In genomic region chr3:138173769-138174420, GRCh38 we compare ENCODE assay signal across 8 cellular contexts. TPM values are rescaled to one million over a fixed set of nuclear protein-coding genes. Genes with fewer than 3 reads are reported as not detected.
A peak's percentile ranks its signal among the peaks of the same experiment; 100 is the strongest.
DNase-seq lines count a peak whose midpoint lies in the region; TF ChIP-seq lines count a peak whose summit lies in the region.

No MANE protein-coding gene starts in this region.

- H3K27ac ChIP-seq in effector memory CD4-positive, alpha-beta T cell (ENCODE audit: insufficient read depth, low read length, poor library complexity, severe bottlenecking): peak overlapping the region; percentile 65

- peaks cover 35% of the 10 kb centered on the region for H3K36me3 ChIP-seq in MG63
- H3K36me3 ChIP-seq in effector memory CD4-positive, alpha-beta T cell (ENCODE audit: control insufficient read depth, insufficient read depth, low read length): peaks cover 21% of the 10 kb centered on the region

- peak overlapping the region; percentile 99 for H3K27ac Mint-ChIP-seq in neural crest cell (ENCODE audit: unreplicated experiment)

- H3K4me1 Mint-ChIP-seq in neural crest cell: peaks cover 32% of the 10 kb centered on the region

- H3K9me3 ChIP-seq in MG63: no peaks in the 10 kb centered on the region
- no peaks in the 10 kb centered on the region for H3K9me3 ChIP-seq in effector memory CD4-positive, alpha-beta T cell (ENCODE audit: control insufficient read depth, low read length)

- TF ChIP-seq CTCF in GM12865 (IDR thresholded peaks at IDR 0.05; ENCODE audit: insufficient read depth, low read depth, low read length, missing control alignments) (no peak), neural crest cell (conservative IDR thresholded peaks at IDR 0.05) (no peak)

- no peaks in the 10 kb centered on the region for H3K36me3 Mint-ChIP-seq in neural crest cell (ENCODE audit: low read depth)

- DNase-seq in GM12865 (ENCODE audit: low read depth) (no peak), MG63 (no peak), neural crest cell (ENCODE audit: low read depth, low spot score) (no peak), foreskin melanocyte (no peak), NCI-H2227 treated with DMSO at 0.1 percent for 48 hours (lab: John Stamatoyannopoulos, UW) (no peak), DMS53 (lab: John Stamatoyannopoulos, UW) (no peak), hippocampal formation (lab: John Stamatoyannopoulos, UW) (no peak)
- DNase-seq in effector memory CD4-positive, alpha-beta T cell: no peak

- peak overlapping the region; percentile 78 for H3K4me3 ChIP-seq in GM12865 (ENCODE audit: low read depth, low read length)
- peak overlapping the region; percentile 74 for H3K4me3 ChIP-seq in MG63
- H3K4me3 ChIP-seq in effector memory CD4-positive, alpha-beta T cell (ENCODE audit: insufficient read depth, low read depth, low read length, poor library complexity, severe bottlenecking): peak overlapping the region; percentile 72

- H3K4me3 Mint-ChIP-seq in neural crest cell: peak overlapping the region; percentile 99

- H3K27me3 Mint-ChIP-seq in neural crest cell (ENCODE audit: low read depth): peaks cover 15% of the 10 kb centered on the region

- peaks cover 17% of the 10 kb centered on the region for H3K4me1 ChIP-seq in effector memory CD4-positive, alpha-beta T cell (ENCODE audit: control insufficient read depth, insufficient read depth, low read length, poor library complexity, severe bottlenecking)

- no peaks in the 10 kb centered on the region for H3K27me3 ChIP-seq in MG63
- H3K27me3 ChIP-seq in effector memory CD4-positive, alpha-beta T cell (replicated peaks; ENCODE audit: control insufficient read depth, insufficient read depth, low read length, poor library complexity, severe bottlenecking): no peaks in the 10 kb centered on the region

- no peaks in the 10 kb centered on the region for H3K9me3 Mint-ChIP-seq in neural crest cell

RNA-seq across cellular contexts. Expression of gene DBR1, which starts 0.8 kb away (rescaled TPM):
- total RNA-seq in MG63 (2014; rRNA removed; shearing (Covaris generic); ENCODE audit: low replicate concordance): 19.2 and 29.5 TPM in 2 replicates
- total RNA-seq in neural crest cell: 23.0 and 25.6 TPM in 2 replicates

RNA-seq across cellular contexts. Expression of gene ARMC8, which starts 13.2 kb away (rescaled TPM):
- total RNA-seq in MG63 (2014; rRNA removed; shearing (Covaris generic); ENCODE audit: low replicate concordance): 30.2 and 38.5 TPM in 2 replicates
- total RNA-seq in neural crest cell: 40.0 and 50.7 TPM in 2 replicates

RNA-seq across cellular contexts. Expression of gene A4GNT, which starts 41.7 kb away (rescaled TPM):
- total RNA-seq in MG63 (2014; rRNA removed; shearing (Covaris generic); ENCODE audit: low replicate concordance): not detected in 2 replicates
- total RNA-seq in neural crest cell: not detected in 2 replicates

RNA-seq across cellular contexts. Expression of gene DZIP1L, which starts 58.5 kb away (rescaled TPM):
- total RNA-seq in MG63 (2014; rRNA removed; shearing (Covaris generic); ENCODE audit: low replicate concordance): 14.9 and 20.1 TPM in 2 replicates
- 26.6 and 28.1 TPM in 2 replicates for total RNA-seq in neural crest cell
